6 cellular contexts compared by ENCODE assay signal in genomic region chr19:49473501-49473867, GRCh38. TPM values are rescaled to one million over a fixed set of nuclear protein-coding genes. Genes with fewer than 3 reads are reported as not detected.
DNase-seq lines count a peak whose midpoint lies in the region; TF ChIP-seq lines count a peak whose summit lies in the region.
"Not testable (repeated sequence)": the region's sequence is repeated elsewhere in the genome, so short reads cannot be mapped to it uniquely, and the experiment has no call there.

No MANE protein-coding gene starts in this region.

- H3K9me3 Mint-ChIP-seq in CD4-positive, alpha-beta memory T cell; activated naive CD8-positive, alpha-beta T cell (ENCODE audit: low read depth): not testable (repeated sequence)

- peak overlapping the region; percentile 94 for H3K4me2 ChIP-seq in PC-9

- H3K4me1 Mint-ChIP-seq in CD4-positive, alpha-beta memory T cell, result peaks cover 31 to 71% (median 51%) of the 10 kb centered on the region in 4 donors
- peaks cover 58% of the 10 kb centered on the region for H3K4me1 Mint-ChIP-seq in activated naive CD8-positive, alpha-beta T cell (ENCODE audit: low read depth)

- peak overlapping the region; percentile 91 to 99 (median 97) for H3K27ac Mint-ChIP-seq in CD4-positive, alpha-beta memory T cell
- peak overlapping the region; percentile 88 for H3K27ac Mint-ChIP-seq in activated naive CD8-positive, alpha-beta T cell

- peak overlapping the region; percentile 98 for H2AFZ ChIP-seq in PC-9

- not testable (repeated sequence) for H3K79me2 ChIP-seq in PC-9 (ENCODE audit: low read depth)

- H3K27me3 ChIP-seq in CD4-positive, alpha-beta memory T cell (ENCODE audit: insufficient read depth, low read length); PC-9 (ENCODE audit: insufficient read depth, low read depth); esophagus squamous epithelium; muscle layer of colon (ENCODE audit: control insufficient read depth in 1 of 2, insufficient read depth in 2 of 2, low read length in 2 of 2); stomach: not testable (repeated sequence)

- not testable (repeated sequence) for TF ChIP-seq POLR2A in esophagus squamous epithelium (IDR thresholded peaks at IDR 0.05); stomach (IDR thresholded peaks at IDR 0.05)

- WGBS in esophagus squamous epithelium, 2 donors, result 43 to 52% methylated on average over 3 to 6 of the region's 9 CpGs
- 66 to 71% (median 69%) methylated on average over 9 of the region's 9 CpGs for WGBS in stomach, 5 donors

- TF ChIP-seq EP300 in stomach (IDR thresholded peaks at IDR 0.05), result not testable (repeated sequence)

- intact Hi-C loops in CD4-positive, alpha-beta memory T cell (cut with micrococcal nuclease); PC-9 (cut with micrococcal nuclease; ENCODE audit: unreplicated experiment); esophagus squamous epithelium (cut with DNase I); stomach (cut with DNase I; ENCODE audit: low total_unique reads): not testable (repeated sequence)

- POLR2A ChIA-PET in CD4-positive, alpha-beta memory T cell (lab: Charles Lee; ENCODE audit: partially characterized antibody), result interaction anchor here (0.6 to 6.2 kb wide), 20 partner anchors 9 to 205 kb away, joined by 3 to 222 read pairs (median 5); partner anchors contain the start of genes ALDH16A1, BCL2L12, IRF3 and NOSIP
- POLR2A ChIA-PET in PC-9 (lab: Charles Lee; ENCODE audit: unreplicated experiment), result interaction anchor here (0.6 to 0.7 kb wide), 2 partner anchors 12 to 323 kb away, joined by 3 read pairs; no protein-coding TSS in a partner anchor

- not testable (repeated sequence) for H3K9me2 ChIP-seq in PC-9 (ENCODE audit: insufficient read depth)

- H3K36me3 ChIP-seq in CD4-positive, alpha-beta memory T cell (ENCODE audit: insufficient read depth, low read length), result peaks cover 16% of the 10 kb centered on the region
- H3K36me3 ChIP-seq in PC-9 (ENCODE audit: low read depth); esophagus squamous epithelium; muscle layer of colon (ENCODE audit: insufficient read depth, low read length): not testable (repeated sequence)
- H3K36me3 ChIP-seq in stomach, result peaks cover 0 to 16% (median 8%) of the 10 kb centered on the region in 4 donors

- peaks cover 65% of the 10 kb centered on the region for H3K4me1 ChIP-seq in CD4-positive, alpha-beta memory T cell (ENCODE audit: insufficient read depth, low read length)
- not testable (repeated sequence) for H3K4me1 ChIP-seq in PC-9 (replicated peaks; ENCODE audit: insufficient read depth)
- peaks cover 12 to 69% (median 37%) of the 10 kb centered on the region in 3 donors for H3K4me1 ChIP-seq in esophagus squamous epithelium
- H3K4me1 ChIP-seq in muscle layer of colon (ENCODE audit: insufficient read depth, low read length), result peaks cover 17% of the 10 kb centered on the region
- peaks cover 6 to 58% (median 39%) of the 10 kb centered on the region in 4 donors for H3K4me1 ChIP-seq in stomach

- not testable (repeated sequence) for TF ChIP-seq CTCF in PC-9 (conservative IDR thresholded peaks at IDR 0.05); esophagus squamous epithelium (IDR thresholded peaks at IDR 0.05); stomach (IDR thresholded peaks at IDR 0.05)

- peak overlapping the region; percentile 96 for H3K27ac ChIP-seq in CD4-positive, alpha-beta memory T cell (ENCODE audit: low read depth, low read length)
- not testable (repeated sequence) for H3K27ac ChIP-seq in PC-9
- peak overlapping the region; percentile 91 to 95 (median 92) for H3K27ac ChIP-seq in esophagus squamous epithelium
- peak overlapping the region; percentile 75 for H3K27ac ChIP-seq in muscle layer of colon (ENCODE audit: low read depth, low read length)
- peak overlapping the region; percentile 46 to 92 (median 88) for H3K27ac ChIP-seq in stomach

- H3K9ac ChIP-seq in muscle layer of colon (ENCODE audit: low read length), result peak overlapping the region; percentile 45

- peak overlapping the region; percentile 90 to 99 (median 94) for H3K4me3 Mint-ChIP-seq in CD4-positive, alpha-beta memory T cell
- H3K4me3 Mint-ChIP-seq in activated naive CD8-positive, alpha-beta T cell, result peak overlapping the region; percentile 94

- H3K4me3 ChIP-seq in CD4-positive, alpha-beta memory T cell (ENCODE audit: low read length in 2 of 2), result peak overlapping the region; percentile 44 to 94
- peak overlapping the region; percentile 98; the same call in 1 of the 2 replicates for H3K4me3 ChIP-seq in PC-9
- peak overlapping the region; percentile 82 to 90 (median 86) for H3K4me3 ChIP-seq in esophagus squamous epithelium
- H3K4me3 ChIP-seq in muscle layer of colon (ENCODE audit: low read depth in 1 of 2, low read length in 2 of 2), result peak overlapping the region; percentile 54 to 58
- peak overlapping the region; percentile 67 to 89 (median 70) for H3K4me3 ChIP-seq in stomach

- peaks cover 35% of the 10 kb centered on the region for H3F3A ChIP-seq in PC-9 (ENCODE audit: insufficient read depth, low read depth)

- CTCF ChIA-PET in CD4-positive, alpha-beta memory T cell (lab: Charles Lee; ENCODE audit: partially characterized antibody), result interaction anchor here (0.6 to 6.0 kb wide), 35 partner anchors 9 to 248 kb away, joined by 3 to 227 read pairs (median 4); partner anchors contain the start of genes ALDH16A1, CD37, KASH5 and PIH1D1
- CTCF ChIA-PET in PC-9 (lab: Charles Lee), result interaction anchor here (0.6 kb wide), 1 partner anchor 151 kb away, joined by 5 read pairs; no protein-coding TSS in a partner anchor

- H4K20me1 ChIP-seq in PC-9 (ENCODE audit: insufficient read depth), result not testable (repeated sequence)

- not testable (repeated sequence) for H3K9me3 ChIP-seq in CD4-positive, alpha-beta memory T cell (ENCODE audit: control insufficient read depth in 1 of 2, low read length in 2 of 2); PC-9 (ENCODE audit: insufficient read depth, low read depth); esophagus squamous epithelium; muscle layer of colon (ENCODE audit: low read length); stomach

- not testable (repeated sequence) for H3K27me3 Mint-ChIP-seq in CD4-positive, alpha-beta memory T cell; activated naive CD8-positive, alpha-beta T cell

- DNase-seq in CD4-positive, alpha-beta memory T cell; PC-9; esophagus squamous epithelium (lab: John Stamatoyannopoulos, UW); stomach: not testable (repeated sequence)

- H3K36me3 Mint-ChIP-seq in CD4-positive, alpha-beta memory T cell, result peaks cover 20 to 26% of the 10 kb centered on the region in 2 donors
- not testable (repeated sequence) for H3K36me3 Mint-ChIP-seq in activated naive CD8-positive, alpha-beta T cell

- not testable (repeated sequence) for BruUV-seq in PC-9 (replicated peaks; lab: Mats Ljungman, UMichigan)

RNA-seq across cellular contexts. Expression of gene FLT3LG, which starts 0.5 kb away (rescaled TPM):
- total RNA-seq in CD4-positive, alpha-beta memory T cell, result 100 to 1,000 TPM; 114 to 115 TPM
- polyA plus RNA-seq in CD4-positive, alpha-beta memory T cell, result 100 to 1,000 TPM; 145 to 252 TPM
- total RNA-seq in PC-9 (2021) (5.1 and 5.3 TPM in 2 replicates), esophagus squamous epithelium (1 to 10 TPM in 3 of 4 donors, under 1 TPM in 1; 0.75 to 4.2 (median 2.7) TPM), stomach (1 to 10 TPM in 2 of 5 donors, not detected in 3; 1.3 to 8.3 TPM)
- 10 to 100 TPM; 11.0 to 14.5 (median 11.8) TPM for polyA plus RNA-seq in stomach

RNA-seq across cellular contexts. Expression of gene RPL13A, which starts 13.9 kb away (rescaled TPM):
- 1,000 to 10,000 TPM; 5,517 to 5,661 TPM for total RNA-seq in CD4-positive, alpha-beta memory T cell
- polyA plus RNA-seq in CD4-positive, alpha-beta memory T cell, result 1,000 to 10,000 TPM; 1,827 to 3,046 TPM
- total RNA-seq in PC-9 (2021), result 2,360 and 3,865 TPM in 2 replicates
- total RNA-seq in esophagus squamous epithelium, result 1,000 to 10,000 TPM; 1,642 to 4,119 (median 2,165) TPM
- 1,000 to 10,000 TPM; 2,540 to 5,817 (median 2,738) TPM for total RNA-seq in stomach
- 1,000 to 10,000 TPM; 3,482 to 5,177 (median 4,220) TPM for polyA plus RNA-seq in stomach

RNA-seq across cellular contexts. Expression of gene ALDH16A1, which starts 20.5 kb away (rescaled TPM):
- total RNA-seq in CD4-positive, alpha-beta memory T cell, result 10 to 100 TPM; 31.6 to 32.6 TPM
- 10 to 100 TPM; 28.4 to 40.1 TPM for polyA plus RNA-seq in CD4-positive, alpha-beta memory T cell
- total RNA-seq in PC-9 (2021) (40.9 and 66.8 TPM in 2 replicates), esophagus squamous epithelium (10 to 100 TPM; 35.9 to 56.5 (median 39.0) TPM), stomach (100 to 1,000 TPM in 1 of 5 donors, 10 to 100 TPM in 4; 27.9 to 198 (median 42.6) TPM)
- polyA plus RNA-seq in stomach, result 10 to 100 TPM; 32.2 to 43.1 (median 42.5) TPM

RNA-seq across cellular contexts. Expression of gene PIH1D1, which starts 21.9 kb away (rescaled TPM):
- 100 to 1,000 TPM; 178 to 186 TPM for total RNA-seq in CD4-positive, alpha-beta memory T cell
- polyA plus RNA-seq in CD4-positive, alpha-beta memory T cell, result 100 to 1,000 TPM in 1 of 2 donors, 10 to 100 TPM in 1; 87.2 to 124 TPM
- total RNA-seq in PC-9 (2021) (156 and 184 TPM in 2 replicates), esophagus squamous epithelium (10 to 100 TPM; 54.4 to 91.2 (median 67.2) TPM), stomach (100 to 1,000 TPM in 1 of 5 donors, 10 to 100 TPM in 4; 58.9 to 193 (median 70.7) TPM)
- polyA plus RNA-seq in stomach, result 100 to 1,000 TPM in 2 of 3 donors, 10 to 100 TPM in 1; 94.5 to 110 (median 108) TPM

RNA-seq across cellular contexts. Expression of gene RPS11, which starts 22.8 kb away (rescaled TPM):
- total RNA-seq in CD4-positive, alpha-beta memory T cell, result 1,000 to 10,000 TPM; 3,135 to 3,272 TPM
- 1,000 to 10,000 TPM; 1,691 to 2,012 TPM for polyA plus RNA-seq in CD4-positive, alpha-beta memory T cell
- total RNA-seq in PC-9 (2021), result 1,702 and 2,282 TPM in 2 replicates
- 1,000 to 10,000 TPM; 2,317 to 5,784 (median 3,336) TPM for total RNA-seq in esophagus squamous epithelium
- 1,000 to 10,000 TPM in 4 of 5 donors, 100 to 1,000 TPM in 1; 581 to 4,374 (median 2,993) TPM for total RNA-seq in stomach
- polyA plus RNA-seq in stomach, result 1,000 to 10,000 TPM; 5,306 to 7,461 (median 5,501) TPM

Comparison
In these comparisons a context has a peak if more than half of its experiments do, and no peak if none do; other contexts are left out.
1. RNA of gene FLT3LG, which starts 0.5 kb away (total RNA-seq): 114 to 115 TPM in CD4-positive, alpha-beta memory T cell; 5.1 to 5.3 TPM in PC-9, 0.75 to 4.2 TPM in esophagus squamous epithelium and 1.3 to 8.3 TPM in stomach; every median in the first group is over 10 times any median in the second.
2. Peak in every context shown above with its lines, with median percentiles within 50 percentile points of each other: H3K4me3 ChIP-seq.